Comparison of ENCODE assay signal across 8 cellular contexts in the genomic region with DNA sequence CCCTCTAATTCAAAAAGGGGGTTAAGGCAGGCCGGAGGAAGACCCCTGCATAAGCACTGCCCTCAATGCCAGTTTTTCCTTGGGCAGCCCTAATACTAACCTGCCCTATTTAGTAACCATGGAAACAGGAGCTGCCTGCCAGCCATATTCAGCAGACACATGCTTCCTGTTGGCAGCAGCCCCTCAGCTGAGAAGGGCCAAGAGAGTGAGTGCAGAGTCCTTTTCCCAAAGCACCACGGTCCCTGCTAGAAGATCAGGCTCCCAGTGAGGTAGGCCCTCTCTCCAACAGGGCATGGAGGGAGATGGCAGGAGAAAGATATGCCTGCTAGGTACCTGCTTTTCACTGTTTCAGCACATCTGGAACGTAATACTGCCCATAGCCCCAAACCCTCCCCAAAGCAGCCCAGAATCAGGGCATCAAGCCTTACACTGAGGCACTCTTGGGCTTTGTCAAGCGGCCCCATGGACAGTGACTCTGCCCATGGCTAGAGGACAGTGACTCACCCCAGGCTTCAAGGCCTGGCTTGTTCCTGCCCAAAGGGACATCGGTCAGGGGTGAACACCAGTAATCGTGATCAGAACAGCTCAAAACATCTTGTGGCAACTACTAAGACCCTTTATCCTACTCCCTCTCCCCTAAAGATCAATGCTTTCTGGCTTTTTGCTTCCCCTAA.
A peak's percentile ranks its signal among the peaks of the same experiment; 100 is the strongest.
DNase-seq lines count a peak whose midpoint lies in the region; ATAC-seq and TF ChIP-seq lines count a peak whose summit lies in the region.

No MANE protein-coding gene starts in this region.

- H3K27me3 Mint-ChIP-seq in progenitor cell of endocrine pancreas, result no peaks in the 10 kb centered on the region

- no peak for TF ChIP-seq POLR2A in Peyer's patch (IDR thresholded peaks at IDR 0.05)

- H3K9me3 ChIP-seq in Peyer's patch, result no peaks in the 10 kb centered on the region

- H3K27ac ChIP-seq in Peyer's patch (peak overlapping the region in 3 of 4 donors; percentile 70 to 95 (median 77)), foreskin keratinocyte (no peak overlapping the region)

- ATAC-seq in foreskin keratinocyte (peak; percentile 40), GM21528 (IDR thresholded peaks at IDR 0.05; ENCODE audit: low FRiP score, unreplicated experiment) (no peak)

- H3K27me3 ChIP-seq in Peyer's patch (no peaks in the 10 kb centered on the region), foreskin keratinocyte (no peaks in the 10 kb centered on the region)

- no peaks in the 10 kb centered on the region for H3K9me3 Mint-ChIP-seq in progenitor cell of endocrine pancreas (ENCODE audit: low read depth)

- peak overlapping the region; percentile 89 for H3K27ac Mint-ChIP-seq in progenitor cell of endocrine pancreas

- no peak overlapping the region for H3K4me3 ChIP-seq in Peyer's patch

- TF ChIP-seq CTCF in Peyer's patch (IDR thresholded peaks at IDR 0.05) (no peak), foreskin keratinocyte (conservative IDR thresholded peaks at IDR 0.05) (no peak), progenitor cell of endocrine pancreas (IDR thresholded peaks at IDR 0.05; ENCODE audit: unreplicated experiment) (no peak)

- no peaks in the 10 kb centered on the region for H3K36me3 ChIP-seq in Peyer's patch

- no peak overlapping the region for H3K4me3 Mint-ChIP-seq in progenitor cell of endocrine pancreas (ENCODE audit: low read depth)

- H3K4me1 ChIP-seq in Peyer's patch (peaks cover 0 to 60% (median 18%) of the 10 kb centered on the region in 4 donors), foreskin keratinocyte (peaks cover 52% of the 10 kb centered on the region)

- no peaks in the 10 kb centered on the region for H3K36me3 Mint-ChIP-seq in progenitor cell of endocrine pancreas (ENCODE audit: insufficient read depth)

- DNase-seq in DMS53 (lab: John Stamatoyannopoulos, UW), result peak; percentile 92
- peak in 1 of 3 donors; percentile 79 for DNase-seq in Peyer's patch
- no peak for DNase-seq in foreskin keratinocyte
- no peak for DNase-seq in progenitor cell of endocrine pancreas (ENCODE audit: low spot score, unreplicated experiment)
- no peak for DNase-seq in GOT3 (lab: John Stamatoyannopoulos, UW)
- DNase-seq in NCI-H187 (lab: John Stamatoyannopoulos, UW), result no peak
- DNase-seq in effector CD8-positive, alpha-beta T cell (lab: John Stamatoyannopoulos, UW), result no peak

- H3K4me1 Mint-ChIP-seq in progenitor cell of endocrine pancreas (ENCODE audit: low read depth), result peaks cover 58% of the 10 kb centered on the region
